12 cellular contexts compared by ENCODE assay signal in genomic region chr10:3485287-3485686, GRCh38.
A peak's percentile ranks its signal among the peaks of the same experiment; 100 is the strongest.
DNase-seq lines count a peak whose midpoint lies in the region; ATAC-seq, FAIRE-seq and TF ChIP-seq lines count a peak whose summit lies in the region.
"Had no signal": no experiment of that assay in that cellular context is flagged by ENCODE, and none has a peak within 500 bp of the region (broad histone marks: within the 10 kb centered on the region; RNA-seq: fewer than 3 reads in every experiment).

No MANE protein-coding gene starts in this region.

- no peaks in the 10 kb centered on the region for H3K27me3 ChIP-seq in GM12878 (replicated peaks in 1 of 2; ENCODE audit: control insufficient read depth in 2 of 2, insufficient read depth in 2 of 2, low read length in 1 of 2)
- H3K27me3 ChIP-seq: testis had no signal

- ATAC-seq in left ventricle myocardium superior (peak; percentile 30), HG03139 (IDR thresholded peaks at IDR 0.05; ENCODE audit: unreplicated experiment) (peak; percentile 41), GM12878 (no peak), omental fat pad (ENCODE audit: low FRiP score) (no peak), HG02642 (IDR thresholded peaks at IDR 0.05; ENCODE audit: poor library complexity, unreplicated experiment) (no peak)
- ATAC-seq: K562 had no signal

- BruUV-seq in GM12878 (replicated peaks; lab: Mats Ljungman, UMichigan): no TSS peak

- no peak for TF ChIP-seq CTCF in GM12878 (IDR thresholded peaks at IDR 0.05 in 2 of 3, conservative IDR thresholded peaks at IDR 0.05 in 1 of 3; ENCODE audit: control insufficient read depth in 2 of 3, extremely low read depth in 1 of 3, insufficient read depth in 1 of 3, low read depth in 3 of 3, low read length in 3 of 3)
- TF ChIP-seq CTCF in type B pancreatic cell (conservative IDR thresholded peaks at IDR 0.05): no peak
- TF ChIP-seq CTCF in omental fat pad (IDR thresholded peaks at IDR 0.05): no peak

- peaks cover 23% of the 10 kb centered on the region for H3K9me3 Mint-ChIP-seq in type B pancreatic cell

- no peaks in the 10 kb centered on the region for H3K36me3 ChIP-seq in GM12878 (ENCODE audit: control insufficient read depth in 2 of 2, insufficient read depth in 2 of 2, low read length in 1 of 2)

- peak overlapping the region; percentile 93 for H3K27ac Mint-ChIP-seq in type B pancreatic cell
- H3K27ac Mint-ChIP-seq: activated T-cell treated with anti-CD3 and anti-CD28 coated beads, Interleukin-2, amount 50 U/mL, for 24 hours had no signal

- in situ Hi-C loops in GM12878 (cut with MboI): no loop called here

- H3K4me2 ChIP-seq in GM12878 (ENCODE audit: control insufficient read depth, insufficient read depth): peak overlapping the region; percentile 82

- SMC1A ChIA-PET in GM12878 (lab: Charles Lee; ENCODE audit: uncharacterized antibody, unreplicated experiment): no interaction called here

- no peak for TF ChIP-seq POLR2A in GM12878 (IDR thresholded peaks at IDR 0.05; ENCODE audit: low read depth, low read length)

- RAD21 ChIA-PET in GM12878 (lab: Charles Lee; ENCODE audit: unreplicated experiment): no interaction called here

- intact Hi-C loops in left ventricle myocardium superior (cut with micrococcal nuclease): no loop called here
- intact Hi-C loops in cardiac septum (cut with DNase I): no loop called here
- intact Hi-C loops in GM12878 (cut with micrococcal nuclease; ENCODE audit: unreplicated experiment): no loop called here

- TF ChIP-seq RAD21 in GM12878 (IDR thresholded peaks at IDR 0.05; ENCODE audit: insufficient read depth, low read depth, low read length): no peak

- no peaks in the 10 kb centered on the region for H3K79me2 ChIP-seq in GM12878 (ENCODE audit: control insufficient read depth, insufficient read depth, low read length)

- no peak for DNase-seq in left ventricle myocardium superior
- no peak for DNase-seq in cardiac septum (ENCODE audit: low spot score)
- peak; percentile 59 for DNase-seq in GM12878 (ENCODE audit: low read depth, low spot score)
- DNase-seq in type B pancreatic cell (ENCODE audit: extremely low spot score, unreplicated experiment): no peak
- DNase-seq in omental fat pad (ENCODE audit: low spot score): no peak
- DNase-seq in DMS 273 treated with DMSO at 0.1 percent for 48 hours (lab: John Stamatoyannopoulos, UW): no peak
- DNase-seq: activated T-cell treated with anti-CD3 and anti-CD28 coated beads, Interleukin-2, amount 50 U/mL, for 24 hours; testis had no signal

- CTCF ChIA-PET in GM12878 (lab: Yijun Ruan, JAX): no interaction called here

- peak overlapping the region; percentile 54 for H3K9ac ChIP-seq in GM12878 (ENCODE audit: control insufficient read depth, insufficient read depth, low read length)

- peak overlapping the region; percentile 25 for H2AFZ ChIP-seq in GM12878 (ENCODE audit: control insufficient read depth, low read depth, low read length)

- H3K4me1 ChIP-seq in GM12878 (ENCODE audit: control insufficient read depth, insufficient read depth, low read length): peaks cover 38% of the 10 kb centered on the region
- H3K4me1 ChIP-seq: testis had no signal

- peak overlapping the region; percentile 80 for H3K27ac ChIP-seq in GM12878 (ENCODE audit: control insufficient read depth, insufficient read depth)
- H3K27ac ChIP-seq: testis had no signal

- no peak for TF ChIP-seq EP300 in GM12878 (IDR thresholded peaks at IDR 0.05; ENCODE audit: borderline replicate concordance in 1 of 2, control insufficient read depth in 1 of 2, low read depth in 2 of 2, low read length in 2 of 2)

- WGBS in GM12878 (ENCODE audit: insufficient coverage, insufficient replicate concordance, low lambda C conversion rate, missing lambda C conversion rate): 3% methylated on average over 8 of the region's 8 CpGs

- peaks cover 34% of the 10 kb centered on the region for H3K4me1 Mint-ChIP-seq in type B pancreatic cell (ENCODE audit: unreplicated experiment)

- no peak overlapping the region for H3K4me3 Mint-ChIP-seq in type B pancreatic cell
- H3K4me3 Mint-ChIP-seq: activated T-cell treated with anti-CD3 and anti-CD28 coated beads, Interleukin-2, amount 50 U/mL, for 24 hours had no signal

- peak; percentile 31 for FAIRE-seq in GM12878 (lab: Jason Lieb, UNC)
- FAIRE-seq: endometrium, K562 had no signal

- H3K36me3 Mint-ChIP-seq in type B pancreatic cell: peaks cover 5% of the 10 kb centered on the region

- POLR2A ChIA-PET in GM12878 (lab: Charles Lee): no interaction called here

- H3K9me3 ChIP-seq in GM12878 (replicated peaks; ENCODE audit: control insufficient read depth, insufficient read depth, low read length): peaks cover 3% of the 10 kb centered on the region; the same call in 2 of the 3 replicates
- H3K9me3 ChIP-seq: testis had no signal

- H4K20me1 ChIP-seq in GM12878 (ENCODE audit: control insufficient read depth, insufficient read depth): no peaks in the 10 kb centered on the region

- no peaks in the 10 kb centered on the region for H3K27me3 Mint-ChIP-seq in type B pancreatic cell

- H3K4me3 ChIP-seq in GM12878: peak overlapping the region; percentile 40; the same call in 1 of the 2 replicates
- H3K4me3 ChIP-seq: K562 had no signal

TF ChIP-seq in GM12878, 131 proteins besides CTCF, POLR2A, EP300 and RAD21:
- TF ChIP-seq SPI1 (IDR thresholded peaks at IDR 0.05; ENCODE audit: borderline replicate concordance, insufficient read depth, low read depth, low read length) (peak; percentile 48; the same call in 1 of the 2 replicates), MEF2A (IDR thresholded peaks at IDR 0.05; ENCODE audit: insufficient read depth, low read depth, low read length) (peak; percentile 70; the same call in 1 of the 2 replicates), EED (IDR thresholded peaks at IDR 0.05; ENCODE audit: low read depth) (peak; percentile 77), FOS (IDR thresholded peaks at IDR 0.05; ENCODE audit: borderline replicate concordance, extremely low read depth, insufficient read length) (no peak), ETV6 (conservative IDR thresholded peaks at IDR 0.05 in 1 of 2, IDR thresholded peaks at IDR 0.05 in 1 of 2; ENCODE audit: borderline replicate concordance in 1 of 2, low read depth in 1 of 2) (peak in 1 of 2 experiments; percentile 6; a peak in 1 of 4 replicates), MTA3 (IDR thresholded peaks at IDR 0.05; ENCODE audit: borderline replicate concordance, low read length) (0 out of 2 replicates have a peak, but pooled peaks have one; percentile 29), RUNX3 (IDR thresholded peaks at IDR 0.05; ENCODE audit: low read length) (0 out of 2 replicates have a peak, but pooled peaks have one; percentile 13), NFIC (IDR thresholded peaks at IDR 0.05; ENCODE audit: low read depth, low read length) (peak; percentile 26; the same call in 1 of the 2 replicates)
- TF ChIP-seq, protein P1, sequence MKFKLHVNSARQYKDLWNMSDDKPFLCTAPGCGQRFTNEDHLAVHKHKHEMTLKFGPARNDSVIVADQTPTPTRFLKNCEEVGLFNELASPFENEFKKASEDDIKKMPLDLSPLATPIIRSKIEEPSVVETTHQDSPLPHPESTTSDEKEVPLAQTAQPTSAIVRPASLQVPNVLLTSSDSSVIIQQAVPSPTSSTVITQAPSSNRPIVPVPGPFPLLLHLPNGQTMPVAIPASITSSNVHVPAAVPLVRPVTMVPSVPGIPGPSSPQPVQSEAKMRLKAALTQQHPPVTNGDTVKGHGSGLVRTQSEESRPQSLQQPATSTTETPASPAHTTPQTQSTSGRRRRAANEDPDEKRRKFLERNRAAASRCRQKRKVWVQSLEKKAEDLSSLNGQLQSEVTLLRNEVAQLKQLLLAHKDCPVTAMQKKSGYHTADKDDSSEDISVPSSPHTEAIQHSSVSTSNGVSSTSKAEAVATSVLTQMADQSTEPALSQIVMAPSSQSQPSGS (IDR thresholded peaks at IDR 0.05; ENCODE audit: low read length): peak; percentile 27; the same call in 1 of the 2 replicates
- TF ChIP-seq, protein P2, sequence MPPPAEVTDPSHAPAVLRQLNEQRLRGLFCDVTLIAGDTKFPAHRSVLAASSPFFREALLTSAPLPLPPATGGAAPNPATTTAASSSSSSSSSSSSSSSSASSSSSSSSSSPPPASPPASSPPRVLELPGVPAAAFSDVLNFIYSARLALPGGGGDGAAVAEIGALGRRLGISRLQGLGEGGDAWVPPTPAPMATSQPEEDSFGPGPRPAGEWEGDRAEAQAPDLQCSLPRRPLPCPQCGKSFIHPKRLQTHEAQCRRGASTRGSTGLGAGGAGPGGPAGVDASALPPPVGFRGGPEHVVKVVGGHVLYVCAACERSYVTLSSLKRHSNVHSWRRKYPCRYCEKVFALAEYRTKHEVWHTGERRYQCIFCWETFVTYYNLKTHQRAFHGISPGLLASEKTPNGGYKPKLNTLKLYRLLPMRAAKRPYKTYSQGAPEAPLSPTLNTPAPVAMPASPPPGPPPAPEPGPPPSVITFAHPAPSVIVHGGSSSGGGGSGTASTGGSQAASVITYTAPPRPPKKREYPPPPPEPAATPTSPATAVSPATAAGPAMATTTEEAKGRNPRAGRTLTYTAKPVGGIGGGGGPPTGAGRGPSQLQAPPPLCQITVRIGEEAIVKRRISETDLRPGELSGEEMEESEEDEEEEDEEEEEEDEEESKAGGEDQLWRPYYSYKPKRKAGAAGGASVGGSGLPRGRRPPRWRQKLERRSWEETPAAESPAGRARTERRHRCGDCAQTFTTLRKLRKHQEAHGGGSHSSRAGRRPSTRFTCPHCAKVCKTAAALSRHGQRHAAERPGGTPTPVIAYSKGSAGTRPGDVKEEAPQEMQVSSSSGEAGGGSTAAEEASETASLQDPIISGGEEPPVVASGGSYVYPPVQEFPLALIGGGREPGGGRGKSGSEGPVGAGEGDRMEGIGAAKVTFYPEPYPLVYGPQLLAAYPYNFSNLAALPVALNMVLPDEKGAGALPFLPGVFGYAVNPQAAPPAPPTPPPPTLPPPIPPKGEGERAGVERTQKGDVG (CRISPR knock-in tag; IDR thresholded peaks at IDR 0.05): no peak

Comparison
In these comparisons a context has a peak if more than half of its experiments do, and no peak if none do; other contexts are left out.
1. ATAC-seq: peak in left ventricle myocardium superior (single experiment) and HG03139 (single experiment); none in GM12878 (single experiment), omental fat pad (single experiment) and HG02642 (single experiment).